8 cellular contexts compared by ENCODE assay signal in the genomic region with DNA sequence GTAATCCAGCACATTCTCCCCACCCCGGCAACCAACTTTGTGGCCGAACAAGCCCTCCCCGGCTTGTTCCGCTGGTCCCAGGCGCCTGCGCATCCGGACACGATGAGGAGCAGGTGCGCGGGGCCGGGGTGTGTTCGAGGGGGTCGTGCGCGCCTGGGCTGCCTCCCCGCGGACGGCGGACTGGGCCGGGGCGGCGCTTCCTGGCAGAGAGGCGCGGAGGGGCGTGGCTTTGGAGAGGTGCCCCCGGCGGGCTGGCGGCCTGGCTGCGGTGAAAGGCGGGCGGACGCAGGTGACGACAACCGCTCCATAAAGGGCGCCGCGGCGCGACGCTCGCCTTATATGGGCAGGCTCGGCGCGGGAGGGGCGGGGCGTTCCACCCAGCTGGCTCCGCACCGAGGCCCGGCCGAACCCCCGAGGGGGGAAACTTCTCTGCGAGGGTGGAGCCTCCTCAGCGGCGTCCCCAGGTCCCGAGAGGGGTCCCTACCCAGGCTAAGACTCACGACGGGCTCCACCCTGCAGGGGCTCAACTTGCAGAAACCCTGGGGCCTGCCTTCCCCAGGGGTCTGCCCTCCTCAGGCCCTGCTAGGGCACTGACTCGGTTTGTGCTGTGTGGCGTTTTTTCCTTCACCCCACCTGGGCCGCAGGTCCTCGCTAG. TPM values are rescaled to one million over a fixed set of nuclear protein-coding genes. Genes with fewer than 3 reads are reported as not detected.
DNase-seq lines count a peak whose midpoint lies in the region; ATAC-seq, FAIRE-seq and TF ChIP-seq lines count a peak whose summit lies in the region.

No MANE protein-coding gene starts in this region.

- CTCF ChIA-PET in GM10248 (lab: Yijun Ruan, JAX) = interaction anchor here (1.0 to 3.3 kb wide), 6 partner anchors 9 to 154 kb away, joined by 3 to 17 read pairs (median 6); no protein-coding TSS in a partner anchor

- peak overlapping the region; percentile 84 for H3K27ac ChIP-seq in VCaP
- peak overlapping the region; percentile 94 to 98 for H3K27ac ChIP-seq in breast epithelium
- H3K27ac ChIP-seq in skeletal muscle tissue (ENCODE audit: low read depth, low read length) = peak overlapping the region; percentile 98

- H3K4me3 ChIP-seq in breast epithelium = peak overlapping the region; percentile 45 to 72 (median 51)
- H3K4me3 ChIP-seq in skeletal muscle tissue (ENCODE audit: low read length in 3 of 3) = peak overlapping the region; percentile 66 to 76 (median 72)

- intact Hi-C loops in breast epithelium (cut with DNase I; ENCODE audit: low total_unique reads) = no loop called here

- ATAC-seq in HG02763 (IDR thresholded peaks at IDR 0.05; ENCODE audit: unreplicated experiment) = peak; percentile 70

- POLR2A ChIA-PET in GM10248 (lab: Yijun Ruan, JAX) = interaction anchor here (0.6 to 0.7 kb wide), 2 partner anchors 25 to 53 kb away, joined by 3 to 14 read pairs; no protein-coding TSS in a partner anchor

- H3K27me3 ChIP-seq in breast epithelium (no peaks in the 10 kb centered on the region), skeletal muscle tissue (ENCODE audit: control insufficient read depth in 3 of 3, insufficient read depth in 3 of 3, low read length in 3 of 3) (no peaks in the 10 kb centered on the region)

- H3K9ac ChIP-seq in skeletal muscle tissue (ENCODE audit: low read depth in 1 of 3, low read length in 3 of 3) = peak overlapping the region; percentile 86 to 90 (median 89)

- TF ChIP-seq POLR2A in breast epithelium (IDR thresholded peaks at IDR 0.05) = peak; percentile 67

- FAIRE-seq in RCC 7860 (lab: Jason Lieb, UNC) = no peak

- H3K4me1 ChIP-seq in breast epithelium (peaks cover 8 to 20% of the 10 kb centered on the region in 2 donors), skeletal muscle tissue (ENCODE audit: control insufficient read depth in 3 of 3, insufficient read depth in 3 of 3, low read length in 3 of 3) (peaks cover 32 to 41% (median 39%) of the 10 kb centered on the region in 3 donors)

- TF ChIP-seq CTCF in GM10248 (IDR thresholded peaks at IDR 0.05; ENCODE audit: control extremely low read depth, extremely low read depth, low read depth, missing control alignments) (peak; percentile 16), VCaP (conservative IDR thresholded peaks at IDR 0.05) (peak; percentile 32), breast epithelium (IDR thresholded peaks at IDR 0.05) (no peak)

- DNase-seq in GM10248 (ENCODE audit: extremely low spot score) = peak; percentile 90
- peak; percentile 73 for DNase-seq in NCI-H2107 (lab: John Stamatoyannopoulos, UW)
- peak; percentile 95 to 97 for DNase-seq in breast epithelium (ENCODE audit: low spot score in 2 of 2)
- peak; percentile 99 for DNase-seq in iPS-NIHi11 (ENCODE audit: low spot score)
- DNase-seq in RCC 7860 (ENCODE audit: low spot score) = no peak

- no peaks in the 10 kb centered on the region for H3K9me3 ChIP-seq in breast epithelium
- H3K9me3 ChIP-seq in skeletal muscle tissue (ENCODE audit: control insufficient read depth in 3 of 3, low read length in 3 of 3) = no peaks in the 10 kb centered on the region

- H3K36me3 ChIP-seq in breast epithelium (no peaks in the 10 kb centered on the region), skeletal muscle tissue (ENCODE audit: control insufficient read depth in 3 of 3, insufficient read depth in 3 of 3, low read length in 3 of 3) (no peaks in the 10 kb centered on the region)

RNA-seq across cellular contexts. Expression of a gene that starts 26.4 kb away (rescaled TPM):
- total RNA-seq in breast epithelium (10 to 100 TPM; 52.3 to 71.1 (median 58.1) TPM), skeletal muscle tissue (19.3 TPM)

RNA-seq across cellular contexts. Expression of a gene that starts 51.8 kb away (rescaled TPM):
- total RNA-seq in breast epithelium (1 to 10 TPM; 4.9 to 9.9 (median 6.1) TPM), skeletal muscle tissue (14.6 TPM)

Comparison
In these comparisons a context has a peak if more than half of its experiments do, and no peak if none do; other contexts are left out.
1. CTCF ChIP-seq: peak in GM10248 (single experiment) and VCaP (single experiment); none in breast epithelium (0 of 3).
2. Peak in every context shown above with its lines, with median percentiles within 50 percentile points of each other: H3K27ac ChIP-seq.